ENCODE assay signal across 12 cellular contexts in the genomic region with DNA sequence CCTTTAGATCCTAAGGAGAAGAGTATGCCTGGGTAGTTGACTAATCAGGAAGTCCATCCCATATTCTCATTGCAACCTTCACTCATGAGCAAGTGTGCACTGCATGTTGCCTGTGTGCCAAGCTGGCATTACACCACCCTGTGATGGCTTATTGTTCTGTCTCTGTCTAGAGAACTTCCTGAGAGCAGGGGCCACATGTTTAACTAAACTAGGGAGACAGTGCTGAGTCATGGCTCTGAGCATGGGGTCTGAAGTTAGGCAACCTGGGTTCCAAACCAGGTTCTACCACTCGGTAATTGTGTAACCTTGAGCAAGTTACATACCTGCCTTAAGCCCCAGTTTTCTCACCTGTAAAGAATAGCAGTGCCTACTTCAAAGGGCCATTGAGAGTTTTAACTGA. TPM values are rescaled to one million over a fixed set of nuclear protein-coding genes. Genes with fewer than 3 reads are reported as not detected.
DNase-seq lines count a peak whose midpoint lies in the region; ATAC-seq, FAIRE-seq and TF ChIP-seq lines count a peak whose summit lies in the region.
"Had no signal": no experiment of that assay in that cellular context is flagged by ENCODE, and none has a peak within 500 bp of the region (broad histone marks: within the 10 kb centered on the region; RNA-seq: fewer than 3 reads in every experiment).

No MANE protein-coding gene starts in this region.

- TF ChIP-seq CTCF in RWPE1 (conservative IDR thresholded peaks at IDR 0.05; ENCODE audit: low read depth), result no peak
- no peak for TF ChIP-seq CTCF in retinal pigment epithelial cell (conservative IDR thresholded peaks at IDR 0.05; ENCODE audit: low read depth, low read length)
- no peak for TF ChIP-seq CTCF in kidney (IDR thresholded peaks at IDR 0.05; ENCODE audit: borderline replicate concordance, extremely low read depth, insufficient read depth)

- no peak for ATAC-seq in activated T-cell treated with anti-CD3 and anti-CD28 coated beads, Interleukin-2, amount 50 U/mL, for 4 hours

- no peak overlapping the region for H3K4me3 Mint-ChIP-seq in activated T-cell treated with anti-CD3 and anti-CD28 coated beads, Interleukin-2, amount 50 U/mL, for 4 hours
- H3K4me3 Mint-ChIP-seq: activated T-helper 1 cell treated with anti-CD3 and anti-CD28 coated beads, Interleukin-12 subunit alpha, Interleukin-12 subunit beta, Interleukin-2, Interleukin-4 antibody, amounts not matched to agents 30 ng/mL and 10 ng/mL and 1 ng/mL, durations not matched to agents 14 hours and 24 hours and 36 hours had no signal

- H3K36me3 ChIP-seq in kidney (ENCODE audit: control insufficient read depth in 1 of 2, insufficient read depth in 2 of 2, low read length in 2 of 2), result no peaks in the 10 kb centered on the region

- no peak overlapping the region for H3K9ac ChIP-seq in kidney (ENCODE audit: low read length in 2 of 2)

- DNase-seq in HS-5 (ENCODE audit: low read depth), result peak; percentile 19
- DNase-seq in RWPE1 (ENCODE audit: low spot score), result peak; percentile 63
- peak; percentile 12 for DNase-seq in fibroblast of the conjunctiva (ENCODE audit: low read depth)
- peak; percentile 10 for DNase-seq in retinal pigment epithelial cell (ENCODE audit: low read depth)
- DNase-seq in AG08396 (ENCODE audit: low spot score), result no peak
- no peak for DNase-seq in kidney
- no peak for DNase-seq in HTR-8/SVneo (ENCODE audit: insufficient read length, low spot score)
- DNase-seq in activated T-cell treated with anti-CD3 and anti-CD28 coated beads, Interleukin-2, amount 50 U/mL, for 4 hours, result no peak
- DNase-seq: NCI-H446 had no signal

- CTCF ChIA-PET in RWPE1 (lab: Yijun Ruan, JAX), result interaction anchor here (0.5 to 0.7 kb wide), 3 partner anchors 79 to 585 kb away, joined by 3 read pairs; no protein-coding TSS in a partner anchor

- FAIRE-seq in kidney (lab: Jason Lieb, UNC) (no peak), HTR-8/SVneo (lab: Jason Lieb, UNC) (no peak)
- FAIRE-seq: islet of Langerhans had no signal

- no peaks in the 10 kb centered on the region for H3K9me3 Mint-ChIP-seq in activated T-cell treated with anti-CD3 and anti-CD28 coated beads, Interleukin-2, amount 50 U/mL, for 4 hours

- H3K9me3 ChIP-seq in kidney (ENCODE audit: control insufficient read depth in 1 of 2, low read length in 2 of 2), result no peaks in the 10 kb centered on the region

- POLR2A ChIA-PET in RWPE1 (lab: Yijun Ruan, JAX; ENCODE audit: low non-redundant PET), result no interaction called here

- H3K36me3 Mint-ChIP-seq in activated T-cell treated with anti-CD3 and anti-CD28 coated beads, Interleukin-2, amount 50 U/mL, for 4 hours (ENCODE audit: insufficient read depth), result no peaks in the 10 kb centered on the region

- peak overlapping the region; percentile 63 for H3K27ac ChIP-seq in RWPE1
- H3K27ac ChIP-seq in kidney (ENCODE audit: low read depth in 2 of 2, low read length in 2 of 2), result no peak overlapping the region

- intact Hi-C loops in kidney (cut with DNase I), result no loop called here

- no peaks in the 10 kb centered on the region for H3K27me3 Mint-ChIP-seq in activated T-cell treated with anti-CD3 and anti-CD28 coated beads, Interleukin-2, amount 50 U/mL, for 4 hours (ENCODE audit: low read depth)
- H3K27me3 Mint-ChIP-seq: progenitor cell of endocrine pancreas had no signal

- H3K4me3 ChIP-seq in retinal pigment epithelial cell (ENCODE audit: low read length) (no peak overlapping the region), kidney (ENCODE audit: low read length in 2 of 2) (no peak overlapping the region)

- peaks cover 6% of the 10 kb centered on the region for H3K4me1 Mint-ChIP-seq in activated T-cell treated with anti-CD3 and anti-CD28 coated beads, Interleukin-2, amount 50 U/mL, for 4 hours (ENCODE audit: low read depth)

- H3K4me1 ChIP-seq in kidney (ENCODE audit: control insufficient read depth in 1 of 2, insufficient read depth in 1 of 2, low read depth in 1 of 2, low read length in 2 of 2), result peaks cover 0 to 5% of the 10 kb centered on the region in 2 donors

RNA-seq across cellular contexts. Expression of a gene that starts 39.6 kb away (rescaled TPM):
- total RNA-seq in kidney, result 3.8 TPM
- polyA plus RNA-seq in kidney (ENCODE audit: insufficient read depth, low read depth, low replicate concordance), result not detected
- total RNA-seq in activated T-cell treated with anti-CD3 and anti-CD28 coated beads, Interleukin-2, amount 50 U/mL, for 4 hours, result 1 to 10 TPM; 1.0 to 1.1 (median 1.1) TPM

Comparison
In these comparisons a context has a peak if more than half of its experiments do, and no peak if none do; other contexts are left out.
1. DNase-seq: peak in HS-5 (single experiment), RWPE1 (single experiment), fibroblast of the conjunctiva (single experiment) and retinal pigment epithelial cell (single experiment); none in AG08396 (single experiment), kidney (single experiment), HTR-8/SVneo (single experiment) and activated T-cell treated with anti-CD3 and anti-CD28 coated beads, Interleukin-2, amount 50 U/mL, for 4 hours (single experiment).